In genomic region chr5:16687898-16688297, GRCh38 we compare ENCODE assay signal across 28 cellular contexts.
"Had no signal": no experiment of that assay in that cellular context is flagged by ENCODE, and none has a peak within 500 bp of the region (broad histone marks: within the 10 kb centered on the region; RNA-seq: fewer than 3 reads in every experiment).

No MANE protein-coding gene starts in this region.

- H3K4me1 Mint-ChIP-seq: activated naive CD8-positive, alpha-beta T cell treated with anti-CD3 and anti-CD28 coated beads, Interleukin-2, amount 10 ng/mL, durations not matched to agents 7 days and 5 days had no signal

- H3K4me3 ChIP-seq: adrenal gland had no signal

- H3K9me3 ChIP-seq: adrenal gland had no signal

- H3K27ac Mint-ChIP-seq: activated CD8-positive, alpha-beta T cell treated with anti-CD3 and anti-CD28 coated beads, Interleukin-2, amount 10 ng/mL, durations not matched to agents 7 days and 5 days; activated naive CD8-positive, alpha-beta T cell treated with anti-CD3 and anti-CD28 coated beads, Interleukin-2, amount 10 ng/mL, durations not matched to agents 7 days and 5 days; WTC11 had no signal

- ATAC-seq: activated CD8-positive, alpha-beta T cell treated with anti-CD3 and anti-CD28 coated beads, Interleukin-2, amount 10 ng/mL, durations not matched to agents 7 days and 5 days; Panc1; WTC11 had no signal

- H3K4me3 Mint-ChIP-seq: activated CD8-positive, alpha-beta T cell treated with anti-CD3 and anti-CD28 coated beads, Interleukin-2, amount 10 ng/mL, durations not matched to agents 7 days and 5 days; activated naive CD8-positive, alpha-beta T cell treated with anti-CD3 and anti-CD28 coated beads, Interleukin-2, amount 10 ng/mL, durations not matched to agents 7 days and 5 days; WTC11 had no signal

- H3K4me1 ChIP-seq: adrenal gland had no signal

- H3K36me3 ChIP-seq: adrenal gland had no signal

- H3K9me3 Mint-ChIP-seq: activated naive CD8-positive, alpha-beta T cell treated with anti-CD3 and anti-CD28 coated beads, Interleukin-2, amount 10 ng/mL, durations not matched to agents 7 days and 5 days; WTC11 had no signal

- H3K27ac ChIP-seq: adrenal gland had no signal

- DNase-seq: activated CD4-positive, alpha-beta T cell treated with anti-CD3 and anti-CD28 coated beads for 48 hours; activated CD4-positive, alpha-beta T cell treated with anti-CD3 and anti-CD28 coated beads, Interleukin-2, amount 50 U/mL, for 4 hours; activated CD4-positive, CD25-positive, alpha-beta regulatory T cell treated with anti-CD3 and anti-CD28 coated beads, Interleukin-2, amount 50 U/mL, for 72 hours; activated CD8-positive, alpha-beta memory T cell treated with anti-CD3 and anti-CD28 coated beads, Interleukin-2, amount 50 U/mL, for 48 hours; activated CD8-positive, alpha-beta T cell treated with anti-CD3 and anti-CD28 coated beads, Interleukin-2, amount 10 ng/mL, durations not matched to agents 7 days and 5 days; activated naive CD4-positive, alpha-beta T cell treated with anti-CD3 and anti-CD28 coated beads, Interleukin-2, amount 50 U/mL, for 16 hours; activated naive CD8-positive, alpha-beta T cell treated with anti-CD3 and anti-CD28 coated beads, Interleukin-2, amount 10 ng/mL, durations not matched to agents 7 days and 5 days; activated T-cell treated with anti-CD3 and anti-CD28 coated beads, Interleukin-2, amount 50 U/mL, for 1 hour; adrenal gland; anterior cingulate cortex; central memory CD4-positive, alpha-beta T cell; IMR-90; Kasumi-1; KBM-7; NCI-H1105 treated with DMSO at 0.1 percent for 48 hours; NCI-H1436 treated with DMSO at 0.1 percent for 48 hours; NCI-H187; NCI-H2171; NCI-H226; NCI-H526; NCI-H774; NK-92 treated with Interleukin-12 subunit alpha and Interleukin-12 subunit beta, amount 100 ng/mL, for 24 hours; OCI-M1; RPMI8226; SHP77; SW 1271 had no signal

- H3K36me3 Mint-ChIP-seq: activated naive CD8-positive, alpha-beta T cell treated with anti-CD3 and anti-CD28 coated beads, Interleukin-2, amount 10 ng/mL, durations not matched to agents 7 days and 5 days had no signal

- H3K27me3 ChIP-seq: adrenal gland had no signal
